In genomic region chr1:30532621-30533020, GRCh38 we compare ENCODE assay signal across 1 cellular context.
TF ChIP-seq lines count a peak whose summit lies in the region.

No MANE protein-coding gene starts in this region.

TF ChIP-seq in GM23338, 12 proteins besides CTCF, POLR2A, EP300 and RAD21 (continued from another document):
- TF ChIP-seq ZNF462 (CRISPR knock-in tag; IDR thresholded peaks at IDR 0.05): no peak
TF ChIP-seq in GM23338: peak in this region for 0.
